In genomic region chr17:2238432-2239169, GRCh38 we compare ENCODE assay signal across 8 cellular contexts.
DNase-seq lines count a peak whose midpoint lies in the region; ATAC-seq and TF ChIP-seq lines count a peak whose summit lies in the region.

No MANE protein-coding gene starts in this region.

- 28% methylated on average over 15 of the region's 15 CpGs for WGBS in prostate gland

- H3K9me3 ChIP-seq in prostate gland, result no peaks in the 10 kb centered on the region

- H3K27ac Mint-ChIP-seq in chondrocyte (ENCODE audit: unreplicated experiment), result peak overlapping the region; percentile 89

- peaks cover 5% of the 10 kb centered on the region for H3K4me1 ChIP-seq in prostate gland (replicated peaks)

- intact Hi-C loops in prostate gland (cut with DNase I), result loop anchor here (2.0 kb wide), 1 partner anchor 180 kb away; no protein-coding TSS in a partner anchor

- TF ChIP-seq POLR2A in prostate gland (IDR thresholded peaks at IDR 0.05), result no peak

- peak overlapping the region; percentile 52 for H3K4me3 Mint-ChIP-seq in chondrocyte (ENCODE audit: unreplicated experiment)

- H3K27ac ChIP-seq in prostate gland, result peak overlapping the region; percentile 41 to 44

- H3K36me3 ChIP-seq in prostate gland, result no peaks in the 10 kb centered on the region

- in situ Hi-C loops in GM13977 (cut with MboI; ENCODE audit: low pct_unique_long_range_greater_than_20kb, low sequenced_read_pairs, unreplicated experiment), result no loop called here

- TF ChIP-seq CTCF in GM13977 (IDR thresholded peaks at IDR 0.05; ENCODE audit: extremely low read depth, insufficient read depth, missing control alignments), result no peak
- TF ChIP-seq CTCF in chondrocyte (IDR thresholded peaks at IDR 0.05), result peak; percentile 7
- TF ChIP-seq CTCF in prostate gland (IDR thresholded peaks at IDR 0.05), result no peak

- no peak overlapping the region for H3K4me3 ChIP-seq in prostate gland

- no peaks in the 10 kb centered on the region for H3K27me3 Mint-ChIP-seq in chondrocyte (ENCODE audit: low read depth)

- DNase-seq in GM13977 (ENCODE audit: low spot score) (peak; percentile 70), chondrocyte (ENCODE audit: low spot score) (no peak), prostate gland (ENCODE audit: low spot score) (peak; percentile 45), COLO668 (lab: John Stamatoyannopoulos, UW; ENCODE audit: unreplicated experiment) (no peak), SHP77 (lab: John Stamatoyannopoulos, UW) (no peak)
- DNase-seq in activated CD4-positive, alpha-beta T cell treated with anti-CD3 and anti-CD28 coated beads for 4 hours, result no peak

- no peaks in the 10 kb centered on the region for H3K27me3 ChIP-seq in prostate gland (replicated peaks; ENCODE audit: insufficient read depth)

- no peaks in the 10 kb centered on the region for H3K9me3 Mint-ChIP-seq in chondrocyte (ENCODE audit: low read depth)

- peaks cover 12% of the 10 kb centered on the region for H3K36me3 Mint-ChIP-seq in chondrocyte (ENCODE audit: low read depth)

- ATAC-seq in HG02642 (IDR thresholded peaks at IDR 0.05; ENCODE audit: poor library complexity, unreplicated experiment), result peak; percentile 52
- no peak for ATAC-seq in HG03354 (IDR thresholded peaks at IDR 0.05; ENCODE audit: poor library complexity, severe bottlenecking, unreplicated experiment)

- peaks cover 70% of the 10 kb centered on the region for H3K4me1 Mint-ChIP-seq in chondrocyte (ENCODE audit: low read depth)

Comparison
In these comparisons a context has a peak if more than half of its experiments do, and no peak if none do; other contexts are left out.
1. DNase-seq: peak in GM13977 (single experiment) and prostate gland (single experiment); none in chondrocyte (single experiment), COLO668 (single experiment), SHP77 (0 of 2) and activated CD4-positive, alpha-beta T cell treated with anti-CD3 and anti-CD28 coated beads for 4 hours (0 of 2).